In the genomic region with DNA sequence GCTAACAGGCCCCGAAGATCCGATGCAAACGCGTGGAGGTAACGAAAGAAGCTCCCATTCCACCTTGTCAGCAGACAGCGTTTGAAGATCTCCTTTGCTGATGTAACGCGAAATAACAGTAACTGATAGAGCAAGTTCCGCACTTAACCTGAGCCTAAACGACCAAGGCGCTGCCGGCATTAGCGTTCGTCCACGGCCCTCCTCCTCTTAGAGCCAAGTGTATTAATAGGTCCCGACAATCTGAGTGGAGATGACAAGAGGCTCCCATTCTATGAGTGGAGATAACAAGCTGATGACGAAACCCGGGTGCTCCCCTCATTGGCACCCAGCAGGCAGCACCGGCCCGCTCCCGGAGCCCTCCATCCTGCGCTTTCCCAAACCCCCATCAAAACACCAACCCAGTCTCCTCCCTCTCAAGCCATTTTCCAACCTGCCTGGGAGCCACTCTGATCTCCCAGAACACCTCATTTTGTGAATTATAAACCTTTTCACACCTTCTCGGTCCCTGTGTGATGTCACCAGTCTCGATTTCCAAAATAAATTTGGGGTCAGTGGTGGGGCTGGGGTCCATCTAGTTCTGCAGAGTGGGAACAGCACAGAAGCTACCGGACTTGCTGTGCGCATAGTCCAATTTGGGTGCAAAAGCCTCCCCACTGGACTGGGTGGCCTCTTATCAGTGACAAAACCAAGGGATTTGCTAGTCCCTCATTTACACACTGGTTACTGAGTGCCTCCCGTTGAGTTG, we compare ENCODE assay signal across 14 cellular contexts. TPM values are rescaled to one million over a fixed set of nuclear protein-coding genes. Genes with fewer than 3 reads are reported as not detected.
DNase-seq lines count a peak whose midpoint lies in the region; ATAC-seq and TF ChIP-seq lines count a peak whose summit lies in the region.
"Had no signal": no experiment of that assay in that cellular context is flagged by ENCODE, and none has a peak within 500 bp of the region (broad histone marks: within the 10 kb centered on the region; RNA-seq: fewer than 3 reads in every experiment).

No MANE protein-coding gene starts in this region.

- H3K4me3 ChIP-seq in BLaER1 (no peak overlapping the region), heart right ventricle (no peak overlapping the region)
- no peak overlapping the region for H3K4me3 ChIP-seq in CD4-positive, CD25-positive, alpha-beta regulatory T cell (ENCODE audit: low read depth, low read length)
- H3K4me3 ChIP-seq: colonic mucosa had no signal

- TF ChIP-seq CTCF in nephron progenitor cell (IDR thresholded peaks at IDR 0.05) (no peak), heart right ventricle (IDR thresholded peaks at IDR 0.05) (no peak)

- H3K27ac Mint-ChIP-seq in CD4-positive, CD25-positive, alpha-beta regulatory T cell, result no peak overlapping the region
- peak overlapping the region; percentile 51 for H3K27ac Mint-ChIP-seq in activated T-helper 1 cell treated with anti-CD3 and anti-CD28 coated beads, Interleukin-12 subunit alpha, Interleukin-12 subunit beta, Interleukin-2, Interleukin-4 antibody, amounts not matched to agents 30 ng/mL and 10 ng/mL and 1 ng/mL, durations not matched to agents 14 hours and 24 hours and 36 hours
- peak overlapping the region; percentile 22 for H3K27ac Mint-ChIP-seq in nephron progenitor cell

- H3K27me3 Mint-ChIP-seq in CD4-positive, CD25-positive, alpha-beta regulatory T cell, result peaks cover 5% of the 10 kb centered on the region
- no peaks in the 10 kb centered on the region for H3K27me3 Mint-ChIP-seq in activated T-helper 1 cell treated with anti-CD3 and anti-CD28 coated beads, Interleukin-12 subunit alpha, Interleukin-12 subunit beta, Interleukin-2, Interleukin-4 antibody, amounts not matched to agents 30 ng/mL and 10 ng/mL and 1 ng/mL, durations not matched to agents 14 hours and 24 hours and 36 hours (ENCODE audit: insufficient read depth)
- H3K27me3 Mint-ChIP-seq in nephron progenitor cell (ENCODE audit: low read depth, poor library complexity), result peaks cover 9% of the 10 kb centered on the region

- peak overlapping the region in 3 of 4 donors; percentile 22 to 71 (median 39) for H3K4me3 Mint-ChIP-seq in CD4-positive, CD25-positive, alpha-beta regulatory T cell
- peak overlapping the region; percentile 43 for H3K4me3 Mint-ChIP-seq in activated T-helper 1 cell treated with anti-CD3 and anti-CD28 coated beads, Interleukin-12 subunit alpha, Interleukin-12 subunit beta, Interleukin-2, Interleukin-4 antibody, amounts not matched to agents 30 ng/mL and 10 ng/mL and 1 ng/mL, durations not matched to agents 14 hours and 24 hours and 36 hours
- H3K4me3 Mint-ChIP-seq in nephron progenitor cell, result peak overlapping the region; percentile 46
- H3K4me3 Mint-ChIP-seq: mesothelial cell of epicardium, WTC11 had no signal

- no peak overlapping the region for H3K9ac ChIP-seq in BLaER1

- H3K27ac ChIP-seq in BLaER1 (peak overlapping the region; percentile 98; the same call in 1 of the 2 replicates), heart right ventricle (no peak overlapping the region)
- no peak overlapping the region for H3K27ac ChIP-seq in CD4-positive, CD25-positive, alpha-beta regulatory T cell (ENCODE audit: insufficient read depth, low read length, poor library complexity, severe bottlenecking)
- H3K27ac ChIP-seq: colonic mucosa had no signal

- peaks cover 6 to 25% (median 21%) of the 10 kb centered on the region in 4 donors for H3K4me1 Mint-ChIP-seq in CD4-positive, CD25-positive, alpha-beta regulatory T cell
- peaks cover 54% of the 10 kb centered on the region for H3K4me1 Mint-ChIP-seq in activated T-helper 1 cell treated with anti-CD3 and anti-CD28 coated beads, Interleukin-12 subunit alpha, Interleukin-12 subunit beta, Interleukin-2, Interleukin-4 antibody, amounts not matched to agents 30 ng/mL and 10 ng/mL and 1 ng/mL, durations not matched to agents 14 hours and 24 hours and 36 hours (ENCODE audit: low read depth)
- H3K4me1 Mint-ChIP-seq in nephron progenitor cell, result peaks cover 47% of the 10 kb centered on the region

- peak overlapping the region; percentile 97; the same call in 1 of the 2 replicates for H3K4me2 ChIP-seq in BLaER1

- no peaks in the 10 kb centered on the region for H3K9me3 Mint-ChIP-seq in CD4-positive, CD25-positive, alpha-beta regulatory T cell
- H3K9me3 Mint-ChIP-seq in activated T-helper 1 cell treated with anti-CD3 and anti-CD28 coated beads, Interleukin-12 subunit alpha, Interleukin-12 subunit beta, Interleukin-2, Interleukin-4 antibody, amounts not matched to agents 30 ng/mL and 10 ng/mL and 1 ng/mL, durations not matched to agents 14 hours and 24 hours and 36 hours, result no peaks in the 10 kb centered on the region
- peaks cover 67% of the 10 kb centered on the region for H3K9me3 Mint-ChIP-seq in nephron progenitor cell

- intact Hi-C loops in activated T-helper 1 cell treated with anti-CD3 and anti-CD28 coated beads, Interleukin-12 subunit alpha, Interleukin-12 subunit beta, Interleukin-2, Interleukin-4 antibody, amounts not matched to agents 30 ng/mL and 10 ng/mL and 1 ng/mL, durations not matched to agents 14 hours and 24 hours and 36 hours (cut with micrococcal nuclease), result no loop called here
- intact Hi-C loops in heart right ventricle (cut with DNase I), result loop anchor here in 2 of 10 donors (10.0 kb wide), 2 partner anchors 49 to 339 kb away; partner anchors contain the start of genes RND2 (in 1 of the 2) and VAT1 (in 1 of the 2)

- 83% methylated on average over 27 of the region's 27 CpGs for WGBS in heart right ventricle, 2 donors

- no peak for ATAC-seq in CD4-positive, CD25-positive, alpha-beta regulatory T cell (ENCODE audit: low read depth in 2 of 2)
- ATAC-seq in GM19452 (IDR thresholded peaks at IDR 0.05; ENCODE audit: unreplicated experiment), result no peak
- no peak for ATAC-seq in heart right ventricle
- ATAC-seq: Right ventricle myocardium inferior, WTC11 had no signal

- H3K9me3 ChIP-seq in BLaER1, result no peaks in the 10 kb centered on the region
- no peaks in the 10 kb centered on the region for H3K9me3 ChIP-seq in CD4-positive, CD25-positive, alpha-beta regulatory T cell (ENCODE audit: control insufficient read depth in 2 of 2, low read length in 2 of 2)
- no peaks in the 10 kb centered on the region for H3K9me3 ChIP-seq in heart right ventricle
- H3K9me3 ChIP-seq: colonic mucosa had no signal

- H3K36me3 ChIP-seq in BLaER1 (no peaks in the 10 kb centered on the region), heart right ventricle (no peaks in the 10 kb centered on the region)
- H3K36me3 ChIP-seq in CD4-positive, CD25-positive, alpha-beta regulatory T cell (ENCODE audit: control insufficient read depth, insufficient read depth, low read length), result no peaks in the 10 kb centered on the region
- H3K36me3 ChIP-seq: colonic mucosa had no signal

- H3K4me1 ChIP-seq in BLaER1, result peaks cover 68% of the 10 kb centered on the region
- peaks cover 28% of the 10 kb centered on the region for H3K4me1 ChIP-seq in CD4-positive, CD25-positive, alpha-beta regulatory T cell (ENCODE audit: control insufficient read depth, insufficient read depth, low read length, poor library complexity, severe bottlenecking)
- peaks cover 0 to 31% (median 27%) of the 10 kb centered on the region in 9 donors for H3K4me1 ChIP-seq in heart right ventricle
- H3K4me1 ChIP-seq: colonic mucosa had no signal

- H3K27me3 ChIP-seq in BLaER1 (no peaks in the 10 kb centered on the region), heart right ventricle (no peaks in the 10 kb centered on the region)
- H3K27me3 ChIP-seq in CD4-positive, CD25-positive, alpha-beta regulatory T cell (ENCODE audit: control insufficient read depth, insufficient read depth, low read length), result no peaks in the 10 kb centered on the region
- H3K27me3 ChIP-seq: colonic mucosa had no signal

- H4K20me1 ChIP-seq in BLaER1, result no peaks in the 10 kb centered on the region

- no peak for DNase-seq in CD4-positive, CD25-positive, alpha-beta regulatory T cell
- no peak for DNase-seq in activated T-helper 1 cell treated with anti-CD3 and anti-CD28 coated beads, Interleukin-12 subunit alpha, Interleukin-12 subunit beta, Interleukin-2, Interleukin-4 antibody, amounts not matched to agents 30 ng/mL and 10 ng/mL and 1 ng/mL, durations not matched to agents 14 hours and 24 hours and 36 hours (ENCODE audit: low spot score)
- DNase-seq in nephron progenitor cell (no peak), heart right ventricle (no peak), CD1c-positive myeloid dendritic cell (ENCODE audit: extremely low spot score) (no peak)
- DNase-seq: colonic mucosa; NCI-H1417; NCI-H345; stimulated activated CD4-positive, alpha-beta T cell treated with anti-CD3 and anti-CD28 coated beads, Interleukin-2, amount 100 ng/mL, for 24 hours had no signal

- H3K36me3 Mint-ChIP-seq in CD4-positive, CD25-positive, alpha-beta regulatory T cell, result no peaks in the 10 kb centered on the region
- H3K36me3 Mint-ChIP-seq in activated T-helper 1 cell treated with anti-CD3 and anti-CD28 coated beads, Interleukin-12 subunit alpha, Interleukin-12 subunit beta, Interleukin-2, Interleukin-4 antibody, amounts not matched to agents 30 ng/mL and 10 ng/mL and 1 ng/mL, durations not matched to agents 14 hours and 24 hours and 36 hours (ENCODE audit: low read depth), result peaks cover 4% of the 10 kb centered on the region
- H3K36me3 Mint-ChIP-seq in nephron progenitor cell (ENCODE audit: low read depth), result peaks cover 62% of the 10 kb centered on the region

RNA-seq across cellular contexts. Expression of gene ARL4D, which starts 35.4 kb away (rescaled TPM):
- 2.5 TPM for total RNA-seq in CD4-positive, CD25-positive, alpha-beta regulatory T cell
- polyA plus RNA-seq in CD4-positive, CD25-positive, alpha-beta regulatory T cell, result 1 to 10 TPM; 1.3 to 4.1 (median 1.6) TPM
- 3.2 and 4.0 TPM in 2 replicates for total RNA-seq in activated T-helper 1 cell treated with anti-CD3 and anti-CD28 coated beads, Interleukin-12 subunit alpha, Interleukin-12 subunit beta, Interleukin-2, Interleukin-4 antibody, amounts not matched to agents 30 ng/mL and 10 ng/mL and 1 ng/mL, durations not matched to agents 14 hours and 24 hours and 36 hours
- 1 to 10 TPM; 2.5 to 6.9 (median 3.9) TPM for total RNA-seq in heart right ventricle
- 10 to 100 TPM in 1 of 2 donors, 1 to 10 TPM in 1; 7.8 to 13.5 TPM for polyA plus RNA-seq in heart right ventricle

Comparison
In these comparisons a context has a peak if more than half of its experiments do, and no peak if none do; other contexts are left out.
1. H3K27ac Mint-ChIP-seq: peak in activated T-helper 1 cell treated with anti-CD3 and anti-CD28 coated beads, Interleukin-12 subunit alpha, Interleukin-12 subunit beta, Interleukin-2, Interleukin-4 antibody, amounts not matched to agents 30 ng/mL and 10 ng/mL and 1 ng/mL, durations not matched to agents 14 hours and 24 hours and 36 hours (single experiment) and nephron progenitor cell (single experiment); none in CD4-positive, CD25-positive, alpha-beta regulatory T cell (0 of 3).
2. Peak in every context shown above with its lines, with median percentiles within 50 percentile points of each other: H3K4me3 Mint-ChIP-seq.